17 cellular contexts compared by ENCODE assay signal in the genomic region with DNA sequence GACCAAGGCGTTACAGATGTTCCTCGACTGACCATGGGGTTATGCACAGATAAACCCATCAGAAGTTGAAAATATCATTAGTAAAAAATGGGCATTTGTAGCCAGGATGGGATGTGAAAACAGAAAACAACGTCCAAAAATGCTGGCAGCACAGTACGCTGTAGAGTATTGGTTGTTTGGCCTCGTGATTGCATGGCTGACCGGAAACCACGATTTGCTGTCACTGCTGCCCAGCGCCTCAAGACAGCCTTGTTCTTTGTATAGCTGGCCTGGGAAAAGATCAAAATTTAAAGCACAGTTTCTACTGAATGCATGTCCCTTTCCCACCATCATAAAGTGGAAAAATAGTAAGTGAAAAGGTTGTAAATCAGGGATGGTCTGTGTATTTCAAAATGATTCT. TPM values are rescaled to one million over a fixed set of nuclear protein-coding genes. Genes with fewer than 3 reads are reported as not detected.
DNase-seq lines count a peak whose midpoint lies in the region; ATAC-seq and TF ChIP-seq lines count a peak whose summit lies in the region.
"Had no signal": no experiment of that assay in that cellular context is flagged by ENCODE, and none has a peak within 500 bp of the region (broad histone marks: within the 10 kb centered on the region; RNA-seq: fewer than 3 reads in every experiment).

No MANE protein-coding gene starts in this region.

- in situ Hi-C loops in SK-MEL-5 (cut with HindIII; ENCODE audit: low pct_unique_long_range_greater_than_20kb, low sequenced_read_pairs): no loop called here

- peaks cover 26% of the 10 kb centered on the region for H3K36me3 Mint-ChIP-seq in activated T-helper 1 cell treated with anti-CD3 and anti-CD28 coated beads, Interleukin-12 subunit alpha, Interleukin-12 subunit beta, Interleukin-2, Interleukin-4 antibody, amounts not matched to agents 30 ng/mL and 10 ng/mL and 1 ng/mL, durations not matched to agents 14 hours and 24 hours and 36 hours (ENCODE audit: low read depth)

- peaks cover 0 to 39% (median 20%) of the 10 kb centered on the region in 4 donors for H3K4me1 ChIP-seq in sigmoid colon

- H3K9me3 ChIP-seq in sigmoid colon: no peaks in the 10 kb centered on the region

- no peaks in the 10 kb centered on the region for H3K27me3 Mint-ChIP-seq in activated T-helper 1 cell treated with anti-CD3 and anti-CD28 coated beads, Interleukin-12 subunit alpha, Interleukin-12 subunit beta, Interleukin-2, Interleukin-4 antibody, amounts not matched to agents 30 ng/mL and 10 ng/mL and 1 ng/mL, durations not matched to agents 14 hours and 24 hours and 36 hours (ENCODE audit: insufficient read depth)
- H3K27me3 Mint-ChIP-seq: B cell; CD4-positive, CD25-positive, alpha-beta regulatory T cell had no signal

- H3K4me3 Mint-ChIP-seq in activated T-helper 1 cell treated with anti-CD3 and anti-CD28 coated beads, Interleukin-12 subunit alpha, Interleukin-12 subunit beta, Interleukin-2, Interleukin-4 antibody, amounts not matched to agents 30 ng/mL and 10 ng/mL and 1 ng/mL, durations not matched to agents 14 hours and 24 hours and 36 hours: no peak overlapping the region
- H3K4me3 Mint-ChIP-seq: B cell; CD4-positive, CD25-positive, alpha-beta regulatory T cell had no signal

- no peak overlapping the region for H3K27ac Mint-ChIP-seq in activated T-helper 1 cell treated with anti-CD3 and anti-CD28 coated beads, Interleukin-12 subunit alpha, Interleukin-12 subunit beta, Interleukin-2, Interleukin-4 antibody, amounts not matched to agents 30 ng/mL and 10 ng/mL and 1 ng/mL, durations not matched to agents 14 hours and 24 hours and 36 hours
- H3K27ac Mint-ChIP-seq: B cell; CD4-positive, CD25-positive, alpha-beta regulatory T cell had no signal

- H3K4me1 Mint-ChIP-seq in activated T-helper 1 cell treated with anti-CD3 and anti-CD28 coated beads, Interleukin-12 subunit alpha, Interleukin-12 subunit beta, Interleukin-2, Interleukin-4 antibody, amounts not matched to agents 30 ng/mL and 10 ng/mL and 1 ng/mL, durations not matched to agents 14 hours and 24 hours and 36 hours (ENCODE audit: low read depth): no peaks in the 10 kb centered on the region
- H3K4me1 Mint-ChIP-seq: B cell; CD4-positive, CD25-positive, alpha-beta regulatory T cell had no signal

- no peaks in the 10 kb centered on the region for H3K9me3 Mint-ChIP-seq in activated T-helper 1 cell treated with anti-CD3 and anti-CD28 coated beads, Interleukin-12 subunit alpha, Interleukin-12 subunit beta, Interleukin-2, Interleukin-4 antibody, amounts not matched to agents 30 ng/mL and 10 ng/mL and 1 ng/mL, durations not matched to agents 14 hours and 24 hours and 36 hours

- WGBS in sigmoid colon, 2 donors: 89 to 96% methylated on average over 8 of the region's 8 CpGs

- intact Hi-C loops in sigmoid colon (cut with DNase I): no loop called here
- intact Hi-C loops in activated T-helper 1 cell treated with anti-CD3 and anti-CD28 coated beads, Interleukin-12 subunit alpha, Interleukin-12 subunit beta, Interleukin-2, Interleukin-4 antibody, amounts not matched to agents 30 ng/mL and 10 ng/mL and 1 ng/mL, durations not matched to agents 14 hours and 24 hours and 36 hours (cut with micrococcal nuclease): no loop called here

- DNase-seq in SK-MEL-5 (ENCODE audit: low read depth, low spot score): peak; percentile 88
- peak; percentile 20 for DNase-seq in epidermal melanocyte (ENCODE audit: insufficient read length, low spot score)
- peak; percentile 44 for DNase-seq in medulla oblongata (ENCODE audit: extremely low spot score)
- DNase-seq in sigmoid colon: peak; percentile 34
- DNase-seq in activated T-helper 1 cell treated with anti-CD3 and anti-CD28 coated beads, Interleukin-12 subunit alpha, Interleukin-12 subunit beta, Interleukin-2, Interleukin-4 antibody, amounts not matched to agents 30 ng/mL and 10 ng/mL and 1 ng/mL, durations not matched to agents 14 hours and 24 hours and 36 hours (ENCODE audit: low spot score): no peak
- DNase-seq: ACHN; CD4-positive, CD25-positive, alpha-beta regulatory T cell; EL; KG1; NCI-H1436; NCI-H2029 treated with DMSO at 0.1 percent for 48 hours; NCI-H774; PC-9 had no signal

- H3K36me3 ChIP-seq in sigmoid colon: no peaks in the 10 kb centered on the region

- peak overlapping the region in 3 of 4 donors; percentile 8 to 62 (median 54) for H3K27ac ChIP-seq in sigmoid colon
- H3K27ac ChIP-seq: PC-9 had no signal

- TF ChIP-seq POLR2A in sigmoid colon (IDR thresholded peaks at IDR 0.05): no peak

- no peak for TF ChIP-seq CTCF in sigmoid colon (IDR thresholded peaks at IDR 0.05)

- no peak for TF ChIP-seq EP300 in sigmoid colon (IDR thresholded peaks at IDR 0.05)

- H3K4me3 ChIP-seq in sigmoid colon: no peak overlapping the region
- H3K4me3 ChIP-seq: PC-9 had no signal

- H3K27me3 ChIP-seq in sigmoid colon: no peaks in the 10 kb centered on the region

- ATAC-seq in HG02970 (IDR thresholded peaks at IDR 0.05; ENCODE audit: low FRiP score, unreplicated experiment): no peak
- ATAC-seq in GM19324 (IDR thresholded peaks at IDR 0.05; ENCODE audit: low FRiP score, unreplicated experiment): no peak
- ATAC-seq in GM19455 (IDR thresholded peaks at IDR 0.05; ENCODE audit: unreplicated experiment): no peak

RNA-seq across cellular contexts. Expression of a gene that starts 41.9 kb away (rescaled TPM):
- total RNA-seq in SK-MEL-5 (2014; rRNA removed; shearing (Covaris generic)): 32.0 and 32.9 TPM in 2 replicates
- polyA plus RNA-seq in SK-MEL-5 (2015; cell fraction: cytosol; rRNA removed): 58.3 and 81.6 TPM in 2 replicates
- polyA plus RNA-seq in SK-MEL-5 (2015; cell fraction: nucleus; rRNA removed): 57.5 and 58.6 TPM in 2 replicates
- 10 to 100 TPM in 1 of 4 donors, 1 to 10 TPM in 3; 2.5 to 17.9 (median 5.6) TPM for total RNA-seq in sigmoid colon
- polyA plus RNA-seq in sigmoid colon: 10 to 100 TPM in 1 of 3 donors, 1 to 10 TPM in 1, under 1 TPM in 1; 0.60 to 12.2 (median 1.4) TPM
- total RNA-seq in activated T-helper 1 cell treated with anti-CD3 and anti-CD28 coated beads, Interleukin-12 subunit alpha, Interleukin-12 subunit beta, Interleukin-2, Interleukin-4 antibody, amounts not matched to agents 30 ng/mL and 10 ng/mL and 1 ng/mL, durations not matched to agents 14 hours and 24 hours and 36 hours: 121 and 125 TPM in 2 replicates
